22 cellular contexts compared by ENCODE assay signal in the genomic region with DNA sequence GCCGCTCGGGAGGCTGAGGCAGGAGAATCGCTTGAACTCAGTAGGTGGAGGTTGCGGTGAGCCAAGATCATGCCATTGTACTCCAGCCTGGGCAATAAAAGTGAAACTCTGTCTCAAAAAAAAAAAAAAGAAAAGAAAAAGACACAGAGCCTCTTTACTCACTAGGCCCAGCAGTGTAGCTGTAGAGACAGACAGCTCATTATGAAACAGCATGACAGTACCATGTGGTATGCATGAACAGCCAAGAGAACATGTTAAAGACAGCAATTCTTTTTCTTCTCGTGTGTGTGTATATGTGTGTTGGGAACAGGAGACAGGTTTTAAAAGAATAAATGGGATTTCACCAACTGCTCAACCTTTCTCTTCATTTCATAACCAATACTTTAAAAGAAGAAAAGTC.
"Had no signal": no experiment of that assay in that cellular context is flagged by ENCODE, and none has a peak within 500 bp of the region (broad histone marks: within the 10 kb centered on the region; RNA-seq: fewer than 3 reads in every experiment).

No MANE protein-coding gene starts in this region.

- ATAC-seq: gastroesophageal sphincter; lower lobe of right lung; natural killer cell treated with Interleukin-12 subunit alpha and Interleukin-12 subunit beta and Interleukin-15 and Interleukin-18, amount 100 ng/mL, for 72 hours; sciatic nerve had no signal

- FAIRE-seq: keratinocyte had no signal

- H3K27me3 ChIP-seq: gastroesophageal sphincter, stomach, transverse colon had no signal

- H3K4me3 Mint-ChIP-seq: dendritic cell treated with granulocyte-macrophage colony-stimulating factor and Interleukin-4, amounts not matched to agents 40 ng/mL and 50 ng/mL, for 4 days; memory B cell; natural killer cell treated with Interleukin-12 subunit alpha and Interleukin-12 subunit beta and Interleukin-15 and Interleukin-18, amount 100 ng/mL, for 72 hours had no signal

- H3K4me3 ChIP-seq: gastroesophageal sphincter, left ventricle myocardium inferior, lower lobe of right lung, psoas muscle, skin epidermis, stomach, thoracic aorta, transverse colon had no signal

- H3K9me3 Mint-ChIP-seq: dendritic cell treated with granulocyte-macrophage colony-stimulating factor and Interleukin-4, amounts not matched to agents 40 ng/mL and 50 ng/mL, for 4 days; memory B cell; natural killer cell treated with Interleukin-12 subunit alpha and Interleukin-12 subunit beta and Interleukin-15 and Interleukin-18, amount 100 ng/mL, for 72 hours had no signal

- H3K4me1 Mint-ChIP-seq: memory B cell had no signal

- H3K27me3 Mint-ChIP-seq: dendritic cell treated with granulocyte-macrophage colony-stimulating factor and Interleukin-4, amounts not matched to agents 40 ng/mL and 50 ng/mL, for 4 days; memory B cell; natural killer cell treated with Interleukin-12 subunit alpha and Interleukin-12 subunit beta and Interleukin-15 and Interleukin-18, amount 100 ng/mL, for 72 hours had no signal

- H3K27ac Mint-ChIP-seq: dendritic cell treated with granulocyte-macrophage colony-stimulating factor and Interleukin-4, amounts not matched to agents 40 ng/mL and 50 ng/mL, for 4 days; memory B cell; natural killer cell treated with Interleukin-12 subunit alpha and Interleukin-12 subunit beta and Interleukin-15 and Interleukin-18, amount 100 ng/mL, for 72 hours had no signal

- DNase-seq: erythroblast; glutamatergic neuron; left ventricle myocardium inferior; lower lobe of right lung; midbrain; occipital lobe; psoas muscle; retina; stimulated activated CD4-positive, alpha-beta T cell treated with anti-CD3 and anti-CD28 coated beads, Interleukin-2, amount 100 ng/mL, for 24 hours; stimulated activated CD4-positive, alpha-beta T cell treated with anti-CD3 and anti-CD28 coated beads, Interleukin-4, amount 100 ng/mL, for 4 hours; stimulated activated naive CD4-positive, alpha-beta T cell; stomach; substantia nigra; transverse colon had no signal
